In genomic region chr3:9915252-9916141, GRCh38 we compare ENCODE assay signal across 8 cellular contexts. TPM values are rescaled to one million over a fixed set of nuclear protein-coding genes. Genes with fewer than 3 reads are reported as not detected.
A peak's percentile ranks its signal among the peaks of the same experiment; 100 is the strongest.
DNase-seq lines count a peak whose midpoint lies in the region; ATAC-seq, FAIRE-seq and TF ChIP-seq lines count a peak whose summit lies in the region.

No MANE protein-coding gene starts in this region.

- POLR2A ChIA-PET in WTC11 (lab: Charles Lee): interaction anchor here (0.7 to 3.0 kb wide), 5 partner anchors 13 to 123 kb away, joined by 3 to 16 read pairs (median 5); partner anchors contain the start of genes ARPC4, CRELD1, IL17RE and PRRT3
- POLR2A ChIA-PET in endothelial cell of umbilical vein (lab: Charles Lee): interaction anchor here (0.7 to 1.2 kb wide), 2 partner anchors 18 to 31 kb away, joined by 3 to 5 read pairs; partner anchors contain the start of gene CRELD1

- H3K27ac Mint-ChIP-seq in WTC11: no peak overlapping the region

- no peak overlapping the region for H3K27ac ChIP-seq in HUES64 (ENCODE audit: low read depth, low read length)
- no peak overlapping the region for H3K27ac ChIP-seq in endothelial cell of umbilical vein (ENCODE audit: insufficient read depth, low read depth, low read length)
- H3K27ac ChIP-seq in temporal lobe (ENCODE audit: low read depth, low read length): peak overlapping the region; percentile 0

- H3K4me1 ChIP-seq in HUES64 (ENCODE audit: insufficient read depth, low read length) (peaks cover 6% of the 10 kb centered on the region; the same call in 1 of the 2 replicates), endothelial cell of umbilical vein (ENCODE audit: control insufficient read depth, extremely low read depth, insufficient read depth, low read length) (peaks cover 13% of the 10 kb centered on the region)

- dilution Hi-C loops in endothelial cell of umbilical vein (cut with MboI; ENCODE audit: extremely low pct_ligation_motif_present, low sequenced_read_pairs): no loop called here

- H2AFZ ChIP-seq in endothelial cell of umbilical vein (ENCODE audit: low read depth, low read length): peak overlapping the region; percentile 80

- DNase-seq in NCI-H1417 (lab: John Stamatoyannopoulos, UW): peak; percentile 22 to 74 (median 71)
- no peak for DNase-seq in NCI-H1417 treated with DMSO at 0.1 percent for 48 hours (lab: John Stamatoyannopoulos, UW)
- peak; percentile 68 for DNase-seq in WTC11 (ENCODE audit: low spot score)
- DNase-seq in endothelial cell of umbilical vein (ENCODE audit: low read depth, low spot score): peak; percentile 50
- DNase-seq in mesenteric fat pad (ENCODE audit: low spot score): peak; percentile 92
- DNase-seq in DMS153 treated with DMSO at 0.1 percent for 48 hours (lab: John Stamatoyannopoulos, UW; ENCODE audit: unreplicated experiment): no peak

- peaks cover 18% of the 10 kb centered on the region for H3K4me1 Mint-ChIP-seq in WTC11

- BruUV-seq in endothelial cell of umbilical vein (replicated peaks; lab: Mats Ljungman, UMichigan): no TSS peak

- H3K27me3 Mint-ChIP-seq in WTC11 (ENCODE audit: low read depth): peaks cover 3% of the 10 kb centered on the region; the same call in 1 of the 2 replicates

- ATAC-seq in WTC11: peak; percentile 20

- H3K36me3 ChIP-seq in HUES64 (ENCODE audit: insufficient read depth, low read length) (no peaks in the 10 kb centered on the region), endothelial cell of umbilical vein (ENCODE audit: control insufficient read depth in 2 of 2, extremely low read depth in 1 of 2, insufficient read depth in 2 of 2, low read length in 2 of 2) (no peaks in the 10 kb centered on the region)

- H4K20me1 ChIP-seq in endothelial cell of umbilical vein (replicated peaks; ENCODE audit: control insufficient read depth, extremely low read depth, insufficient read depth, low read length): no peaks in the 10 kb centered on the region

- H3K27me3 ChIP-seq in HUES64 (ENCODE audit: insufficient read depth, low read length): peaks cover 18% of the 10 kb centered on the region
- H3K27me3 ChIP-seq in endothelial cell of umbilical vein (ENCODE audit: control insufficient read depth in 2 of 2, insufficient read depth in 2 of 2, low read length in 2 of 2): no peaks in the 10 kb centered on the region

- peak overlapping the region; percentile 63 for H3K4me2 ChIP-seq in endothelial cell of umbilical vein (ENCODE audit: insufficient read depth, low read length)

- intact Hi-C loops in endothelial cell of umbilical vein (cut with micrococcal nuclease): loop anchor here (1.0 to 2.0 kb wide), 6 partner anchors 13 to 123 kb away; partner anchors contain the start of genes ARPC4, IL17RE, JAGN1 and RPUSD3

- no peaks in the 10 kb centered on the region for H3K79me2 ChIP-seq in endothelial cell of umbilical vein (ENCODE audit: control insufficient read depth, insufficient read depth, low read length)

- WGBS in HUES64: under 1% methylated on average over 98 of the region's 99 CpGs

- peak overlapping the region; percentile 73 for H3K4me3 Mint-ChIP-seq in WTC11

- H3K9me1 ChIP-seq in endothelial cell of umbilical vein (replicated peaks; ENCODE audit: control insufficient read depth, extremely low read depth, insufficient read depth, low read length): no peaks in the 10 kb centered on the region

- no peaks in the 10 kb centered on the region for H3K36me3 Mint-ChIP-seq in WTC11

- H3K9me3 ChIP-seq in HUES64 (ENCODE audit: insufficient read depth, low read depth, low read length) (no peaks in the 10 kb centered on the region), endothelial cell of umbilical vein (replicated peaks; ENCODE audit: control insufficient read depth, insufficient read depth, low read length) (no peaks in the 10 kb centered on the region)

- CTCF ChIA-PET in WTC11 (lab: Charles Lee) (interaction anchor here (0.6 to 2.5 kb wide), 10 partner anchors 9 to 70 kb away, joined by 3 to 17 read pairs (median 5); partner anchors contain the start of genes CRELD1 and PRRT3), endothelial cell of umbilical vein (lab: Charles Lee) (interaction anchor here (0.7 to 2.8 kb wide), 13 partner anchors 11 to 428 kb away, joined by 3 to 11 read pairs (median 4); partner anchors contain the start of genes CRELD1 and JAGN1)

- TF ChIP-seq CTCF in WTC11 (IDR thresholded peaks at IDR 0.05): no peak
- TF ChIP-seq CTCF in endothelial cell of umbilical vein (IDR thresholded peaks at IDR 0.05; ENCODE audit: extremely low read depth in 1 of 2, insufficient read depth in 1 of 2, low read depth in 1 of 2, low read length in 2 of 2): peak; percentile 32 to 57

- TF ChIP-seq POLR2A in endothelial cell of umbilical vein (IDR thresholded peaks at IDR 0.05; ENCODE audit: low read depth, low read length): peak; percentile 29

- no peaks in the 10 kb centered on the region for H3K9me3 Mint-ChIP-seq in WTC11

- peak; percentile 73 for FAIRE-seq in endothelial cell of umbilical vein (lab: Jason Lieb, UNC)

- peak overlapping the region; percentile 63 for H3K4me3 ChIP-seq in HUES64 (ENCODE audit: low read length)
- H3K4me3 ChIP-seq in endothelial cell of umbilical vein (replicated peaks in 1 of 3; ENCODE audit: insufficient read depth in 1 of 3, low read depth in 1 of 3, low read length in 3 of 3): peak overlapping the region in 2 of 3 experiments; percentile 29 to 39

- H3K9ac ChIP-seq in HUES64 (ENCODE audit: low read depth, low read length) (peak overlapping the region; percentile 78), endothelial cell of umbilical vein (replicated peaks; ENCODE audit: extremely low read depth, insufficient read depth, low read length) (peak overlapping the region; percentile 8)

RNA-seq across cellular contexts. Expression of gene IL17RC, which starts 1.4 kb away (rescaled TPM):
- 5.5 TPM for polyA plus RNA-seq in HUES64 (2013, experiment 1 of 2)
- polyA plus RNA-seq in HUES64 (2013, experiment 2 of 2): 6.8 TPM
- 10.1 to 11.8 TPM (median 10.2 TPM) in 3 replicates for total RNA-seq in WTC11 (2021)
- total RNA-seq in endothelial cell of umbilical vein: 16.7 and 19.9 TPM in 2 replicates
- 18.7 and 22.3 TPM in 2 replicates for polyA plus RNA-seq in endothelial cell of umbilical vein
- 13.8 and 17.6 TPM in 2 replicates for polyA plus RNA-seq in endothelial cell of umbilical vein (2011; cell fraction: cytosol; rRNA removed)
- polyA plus RNA-seq in endothelial cell of umbilical vein (2011; cell fraction: nucleus; rRNA removed): 36.8 and 44.8 TPM in 2 replicates
- polyA plus RNA-seq in endothelial cell of umbilical vein (2012): 10.6 and 12.5 TPM in 2 replicates
- polyA minus RNA-seq in endothelial cell of umbilical vein: 13.9 and 16.5 TPM in 2 replicates
- polyA minus RNA-seq in endothelial cell of umbilical vein (2011; cell fraction: cytosol; rRNA and poly(A)+ RNA removed): 21.0 TPM
- polyA minus RNA-seq in endothelial cell of umbilical vein (2011; cell fraction: nucleus; rRNA and poly(A)+ RNA removed): 9.9 and 13.4 TPM in 2 replicates
- total RNA-seq in mesenteric fat pad: 28.8 TPM
- total RNA-seq in temporal lobe: 3.2 TPM

RNA-seq across cellular contexts. Expression of gene IL17RE, which starts 12.8 kb away (rescaled TPM):
- polyA plus RNA-seq in HUES64 (2013, experiment 1 of 2): 0.75 TPM
- polyA plus RNA-seq in HUES64 (2013, experiment 2 of 2): 1.1 TPM
- total RNA-seq in WTC11 (2021) (3.0 to 4.2 TPM (median 4.0 TPM) in 3 replicates), endothelial cell of umbilical vein (1.2 and 1.5 TPM in 2 replicates), mesenteric fat pad (20.2 TPM), temporal lobe (0.49 TPM)
- polyA plus RNA-seq in endothelial cell of umbilical vein: 1.3 and 1.6 TPM in 2 replicates
- polyA plus RNA-seq in endothelial cell of umbilical vein (2011; cell fraction: cytosol; rRNA removed): 0.94 and 1.9 TPM in 2 replicates
- 4.1 and 4.9 TPM in 2 replicates for polyA plus RNA-seq in endothelial cell of umbilical vein (2011; cell fraction: nucleus; rRNA removed)
- 0.40 and 0.64 TPM in 2 replicates for polyA plus RNA-seq in endothelial cell of umbilical vein (2012)
- polyA minus RNA-seq in endothelial cell of umbilical vein: 1.2 and 2.1 TPM in 2 replicates
- 0.41 TPM for polyA minus RNA-seq in endothelial cell of umbilical vein (2011; cell fraction: cytosol; rRNA and poly(A)+ RNA removed)
- 1.3 and 1.4 TPM in 2 replicates for polyA minus RNA-seq in endothelial cell of umbilical vein (2011; cell fraction: nucleus; rRNA and poly(A)+ RNA removed)

RNA-seq across cellular contexts. Expression of gene CRELD1, which starts 18.1 kb away (rescaled TPM):
- polyA plus RNA-seq in HUES64 (2013, experiment 1 of 2): 7.8 TPM
- polyA plus RNA-seq in HUES64 (2013, experiment 2 of 2): 9.8 TPM
- total RNA-seq in WTC11 (2021) (18.8 to 36.2 TPM (median 35.9 TPM) in 3 replicates), endothelial cell of umbilical vein (21.6 and 27.3 TPM in 2 replicates), mesenteric fat pad (24.8 TPM), temporal lobe (16.7 TPM)
- 41.2 and 43.9 TPM in 2 replicates for polyA plus RNA-seq in endothelial cell of umbilical vein
- 36.7 and 38.8 TPM in 2 replicates for polyA plus RNA-seq in endothelial cell of umbilical vein (2011; cell fraction: cytosol; rRNA removed)
- 45.8 and 46.8 TPM in 2 replicates for polyA plus RNA-seq in endothelial cell of umbilical vein (2011; cell fraction: nucleus; rRNA removed)
- 16.0 and 28.7 TPM in 2 replicates for polyA plus RNA-seq in endothelial cell of umbilical vein (2012)
- polyA minus RNA-seq in endothelial cell of umbilical vein: 29.4 and 29.7 TPM in 2 replicates
- 5.7 TPM for polyA minus RNA-seq in endothelial cell of umbilical vein (2011; cell fraction: cytosol; rRNA and poly(A)+ RNA removed)
- 7.5 and 7.8 TPM in 2 replicates for polyA minus RNA-seq in endothelial cell of umbilical vein (2011; cell fraction: nucleus; rRNA and poly(A)+ RNA removed)

RNA-seq across cellular contexts. Expression of gene JAGN1, which starts 25.1 kb away (rescaled TPM):
- 29.7 TPM for polyA plus RNA-seq in HUES64 (2013, experiment 1 of 2)
- polyA plus RNA-seq in HUES64 (2013, experiment 2 of 2): 35.4 TPM
- total RNA-seq in WTC11 (2021): 25.6 to 30.1 TPM (median 28.7 TPM) in 3 replicates
- 29.6 and 31.4 TPM in 2 replicates for total RNA-seq in endothelial cell of umbilical vein
- 46.5 and 50.1 TPM in 2 replicates for polyA plus RNA-seq in endothelial cell of umbilical vein
- 31.9 and 35.0 TPM in 2 replicates for polyA plus RNA-seq in endothelial cell of umbilical vein (2011; cell fraction: cytosol; rRNA removed)
- 14.3 and 15.5 TPM in 2 replicates for polyA plus RNA-seq in endothelial cell of umbilical vein (2011; cell fraction: nucleus; rRNA removed)
- polyA plus RNA-seq in endothelial cell of umbilical vein (2012): 23.1 and 35.2 TPM in 2 replicates
- polyA minus RNA-seq in endothelial cell of umbilical vein: 50.6 and 58.6 TPM in 2 replicates
- 43.1 TPM for polyA minus RNA-seq in endothelial cell of umbilical vein (2011; cell fraction: cytosol; rRNA and poly(A)+ RNA removed)
- 10.1 and 14.6 TPM in 2 replicates for polyA minus RNA-seq in endothelial cell of umbilical vein (2011; cell fraction: nucleus; rRNA and poly(A)+ RNA removed)
- total RNA-seq in mesenteric fat pad: 49.8 TPM
- 8.9 TPM for total RNA-seq in temporal lobe

RNA-seq across cellular contexts. Expression of gene CIDEC, which starts 35.4 kb away (rescaled TPM):
- polyA plus RNA-seq in HUES64 (2013, experiment 1 of 2): not detected
- polyA plus RNA-seq in HUES64 (2013, experiment 2 of 2): not detected
- total RNA-seq in WTC11 (2021) (not detected in 3 replicates), endothelial cell of umbilical vein (not detected in 2 replicates), mesenteric fat pad (880 TPM), temporal lobe (not detected)
- 0.14 TPM in 1 of 2 replicates, not detected in the other for polyA plus RNA-seq in endothelial cell of umbilical vein
- polyA plus RNA-seq in endothelial cell of umbilical vein (2011; cell fraction: cytosol; rRNA removed): not detected in 2 replicates
- not detected in 2 replicates for polyA plus RNA-seq in endothelial cell of umbilical vein (2011; cell fraction: nucleus; rRNA removed)
- polyA plus RNA-seq in endothelial cell of umbilical vein (2012): not detected in 2 replicates
- polyA minus RNA-seq in endothelial cell of umbilical vein: not detected in 2 replicates
- not detected for polyA minus RNA-seq in endothelial cell of umbilical vein (2011; cell fraction: cytosol; rRNA and poly(A)+ RNA removed)
- not detected in 2 replicates for polyA minus RNA-seq in endothelial cell of umbilical vein (2011; cell fraction: nucleus; rRNA and poly(A)+ RNA removed)

Comparison
In these comparisons a context has a peak if more than half of its experiments do, and no peak if none do; other contexts are left out.
1. DNase-seq: peak in NCI-H1417 (3 of 3), WTC11 (single experiment), endothelial cell of umbilical vein (single experiment) and mesenteric fat pad (single experiment); none in NCI-H1417 treated with DMSO at 0.1 percent for 48 hours (single experiment) and DMS153 treated with DMSO at 0.1 percent for 48 hours (single experiment).